ENCODE assay signal across 9 cellular contexts in the genomic region with DNA sequence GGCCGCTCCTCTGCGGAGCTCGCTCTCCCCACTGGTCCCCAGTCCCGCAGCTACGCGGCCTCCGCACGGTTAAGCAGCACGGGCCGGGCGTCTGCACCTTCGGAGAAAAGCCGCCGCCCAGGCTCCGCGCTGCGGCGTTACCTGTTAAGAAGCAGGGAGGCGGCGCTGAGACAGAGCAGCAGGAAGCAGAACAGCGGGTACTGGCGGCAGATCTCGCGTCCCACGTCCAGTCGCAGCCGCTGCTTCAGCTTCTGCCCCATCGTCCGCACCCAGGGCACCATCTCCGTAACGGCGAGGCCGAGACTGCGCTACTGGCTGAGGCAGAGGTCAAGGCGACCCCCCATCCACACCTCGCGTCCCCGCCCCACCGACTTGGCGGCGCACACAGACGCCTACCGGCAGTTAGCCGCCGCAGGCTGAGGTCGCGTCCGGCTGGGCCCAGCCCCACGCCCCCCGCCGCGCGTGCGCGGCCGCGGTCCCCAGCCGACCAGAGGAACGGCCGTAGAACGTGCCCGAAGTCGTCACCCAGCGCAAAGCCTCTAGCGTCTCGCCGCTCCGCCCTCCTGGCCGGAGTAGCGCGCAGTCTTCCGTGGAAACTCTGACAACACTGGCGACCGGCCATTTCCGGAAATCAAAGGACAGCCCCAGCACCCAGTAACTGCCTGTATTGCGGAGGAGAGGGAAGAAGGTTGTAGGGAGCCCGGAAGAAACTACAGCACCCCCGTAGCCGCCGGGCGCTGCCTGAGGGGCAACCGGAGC. TPM values are rescaled to one million over a fixed set of nuclear protein-coding genes. Genes with fewer than 3 reads are reported as not detected.
DNase-seq lines count a peak whose midpoint lies in the region; ATAC-seq, FAIRE-seq and TF ChIP-seq lines count a peak whose summit lies in the region.
"Had no signal": no experiment of that assay in that cellular context is flagged by ENCODE, and none has a peak within 500 bp of the region (broad histone marks: within the 10 kb centered on the region; RNA-seq: fewer than 3 reads in every experiment).

A gene with protein sequence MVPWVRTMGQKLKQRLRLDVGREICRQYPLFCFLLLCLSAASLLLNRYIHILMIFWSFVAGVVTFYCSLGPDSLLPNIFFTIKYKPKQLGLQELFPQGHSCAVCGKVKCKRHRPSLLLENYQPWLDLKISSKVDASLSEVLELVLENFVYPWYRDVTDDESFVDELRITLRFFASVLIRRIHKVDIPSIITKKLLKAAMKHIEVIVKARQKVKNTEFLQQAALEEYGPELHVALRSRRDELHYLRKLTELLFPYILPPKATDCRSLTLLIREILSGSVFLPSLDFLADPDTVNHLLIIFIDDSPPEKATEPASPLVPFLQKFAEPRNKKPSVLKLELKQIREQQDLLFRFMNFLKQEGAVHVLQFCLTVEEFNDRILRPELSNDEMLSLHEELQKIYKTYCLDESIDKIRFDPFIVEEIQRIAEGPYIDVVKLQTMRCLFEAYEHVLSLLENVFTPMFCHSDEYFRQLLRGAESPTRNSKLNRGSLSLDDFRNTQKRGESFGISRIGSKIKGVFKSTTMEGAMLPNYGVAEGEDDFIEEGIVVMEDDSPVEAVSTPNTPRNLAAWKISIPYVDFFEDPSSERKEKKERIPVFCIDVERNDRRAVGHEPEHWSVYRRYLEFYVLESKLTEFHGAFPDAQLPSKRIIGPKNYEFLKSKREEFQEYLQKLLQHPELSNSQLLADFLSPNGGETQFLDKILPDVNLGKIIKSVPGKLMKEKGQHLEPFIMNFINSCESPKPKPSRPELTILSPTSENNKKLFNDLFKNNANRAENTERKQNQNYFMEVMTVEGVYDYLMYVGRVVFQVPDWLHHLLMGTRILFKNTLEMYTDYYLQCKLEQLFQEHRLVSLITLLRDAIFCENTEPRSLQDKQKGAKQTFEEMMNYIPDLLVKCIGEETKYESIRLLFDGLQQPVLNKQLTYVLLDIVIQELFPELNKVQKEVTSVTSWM (minus strand): TSS at position 421 of the 759 bp plus-strand sequence. CDS start 140 bp downstream, at position 281.

- peaks cover 44% of the 10 kb centered on the region for H3K79me2 ChIP-seq in smooth muscle cell (ENCODE audit: low read depth)

- POLR2A ChIA-PET in WTC11 (lab: Charles Lee): interaction anchor here (0.6 to 2.2 kb wide), 6 partner anchors 8 to 144 kb away, joined by 3 to 19 read pairs (median 4); a partner anchor contains a TSS

- peaks cover 16% of the 10 kb centered on the region for H3K4me1 Mint-ChIP-seq in WTC11

- whole genome bisulfite sequencing in smooth muscle cell (ENCODE audit: low lambda C conversion rate): 1% methylated on average over 80 of the region's 82 CpGs

- H3K4me1 ChIP-seq in smooth muscle cell (ENCODE audit: low read depth): peaks cover 15% of the 10 kb centered on the region

- peaks cover 18% of the 10 kb centered on the region for H3K27me3 Mint-ChIP-seq in WTC11 (ENCODE audit: low read depth)

- peaks cover 7% of the 10 kb centered on the region for H3K36me3 Mint-ChIP-seq in WTC11

- H4K20me1 ChIP-seq in smooth muscle cell (ENCODE audit: low read depth): peaks cover 18% of the 10 kb centered on the region

- H3K36me3 ChIP-seq in bronchial epithelial cell (ENCODE audit: control insufficient read depth, insufficient read depth, low read length) (no peaks in the 10 kb centered on the region), smooth muscle cell (ENCODE audit: low read depth) (no peaks in the 10 kb centered on the region)

- DNase-seq in AG08396 (ENCODE audit: low spot score) (peak; percentile 97), NCI-H2227 (lab: John Stamatoyannopoulos, UW; ENCODE audit: unreplicated experiment) (peak; percentile 88), WTC11 (ENCODE audit: low spot score) (peak; percentile 75), bronchial epithelial cell (ENCODE audit: low read depth) (peak; percentile 86), iPS-NIHi7 (ENCODE audit: extremely low spot score) (peak; percentile 80), smooth muscle cell (lab: John Stamatoyannopoulos, UW; ENCODE audit: unreplicated experiment) (peak; percentile 82)

- H3K9me3 Mint-ChIP-seq in WTC11: peaks cover 10% of the 10 kb centered on the region

- TF ChIP-seq CTCF in WTC11 (IDR thresholded peaks at IDR 0.05) (no peak), bronchial epithelial cell (IDR thresholded peaks at IDR 0.05; ENCODE audit: insufficient read depth, low read length, severe bottlenecking) (no peak), smooth muscle cell (IDR thresholded peaks at IDR 0.05; ENCODE audit: borderline replicate concordance, insufficient read depth, poor library complexity, severe bottlenecking) (no peak)

- no peaks in the 10 kb centered on the region for H3K9me3 ChIP-seq in smooth muscle cell (replicated peaks; ENCODE audit: low read depth)

- no peaks in the 10 kb centered on the region for H3K27me3 ChIP-seq in bronchial epithelial cell (ENCODE audit: control insufficient read depth, insufficient read depth, low read length)
- H3K27me3 ChIP-seq in smooth muscle cell (ENCODE audit: low read depth): no peaks in the 10 kb centered on the region

- H3K27ac ChIP-seq in smooth muscle cell (ENCODE audit: low read depth): peak within 1 kb of the TSS; percentile 95

- ATAC-seq in GM18873 (IDR thresholded peaks at IDR 0.05; ENCODE audit: low FRiP score, unreplicated experiment) (peak; percentile 93), HG03135 (IDR thresholded peaks at IDR 0.05; ENCODE audit: unreplicated experiment) (peak; percentile 92), WTC11 (peak; percentile 79)

- FAIRE-seq in bronchial epithelial cell (lab: Jason Lieb, UNC): no peak
- FAIRE-seq: TTC549 had no signal

- peaks cover 8% of the 10 kb centered on the region for H3F3A ChIP-seq in smooth muscle cell (ENCODE audit: low read depth)

- H3K4me2 ChIP-seq in smooth muscle cell: peak within 1 kb of the TSS; percentile 93

- peak within 1 kb of the TSS; percentile 89 for H3K9ac ChIP-seq in smooth muscle cell (ENCODE audit: low read depth)

- H2AFZ ChIP-seq in smooth muscle cell (ENCODE audit: low read depth): peak within 1 kb of the TSS; percentile 57

- CTCF ChIA-PET in WTC11 (lab: Charles Lee): interaction anchor here (0.7 to 1.5 kb wide), 4 partner anchors 13 to 819 kb away, joined by 3 to 5 read pairs (median 4); a partner anchor contains a TSS

- H3K4me3 ChIP-seq in bronchial epithelial cell (ENCODE audit: low read depth, low read length) (peak within 1 kb of the TSS; percentile 90), smooth muscle cell (peak within 1 kb of the TSS; percentile 77)

- peak within 1 kb of the TSS; percentile 96 for H3K4me3 Mint-ChIP-seq in WTC11

- H3K27ac Mint-ChIP-seq in WTC11: peak within 1 kb of the TSS; percentile 97

TF ChIP-seq in WTC11, 78 proteins besides CTCF, POLR2A, EP300 and RAD21 (continues in another document):
- no peak for TF ChIP-seq ZNF396 (CRISPR knock-in tag; IDR thresholded peaks at IDR 0.05; ENCODE audit: borderline replicate concordance)
- TF ChIP-seq NR1H2 (CRISPR knock-in tag; IDR thresholded peaks at IDR 0.05): no peak
- TF ChIP-seq ATF1 (CRISPR knock-in tag; IDR thresholded peaks at IDR 0.05): 0 out of 2 replicates have a peak, but pooled peaks have one; percentile 29
- TF ChIP-seq, protein P1, sequence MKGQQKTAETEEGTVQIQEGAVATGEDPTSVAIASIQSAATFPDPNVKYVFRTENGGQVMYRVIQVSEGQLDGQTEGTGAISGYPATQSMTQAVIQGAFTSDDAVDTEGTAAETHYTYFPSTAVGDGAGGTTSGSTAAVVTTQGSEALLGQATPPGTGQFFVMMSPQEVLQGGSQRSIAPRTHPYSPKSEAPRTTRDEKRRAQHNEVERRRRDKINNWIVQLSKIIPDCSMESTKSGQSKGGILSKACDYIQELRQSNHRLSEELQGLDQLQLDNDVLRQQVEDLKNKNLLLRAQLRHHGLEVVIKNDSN (CRISPR knock-in tag; IDR thresholded peaks at IDR 0.05): no peak
- TF ChIP-seq ZNF423 (CRISPR knock-in tag; IDR thresholded peaks at IDR 0.05): no peak
- TF ChIP-seq KAT7 (CRISPR knock-in tag; IDR thresholded peaks at IDR 0.05; ENCODE audit: borderline replicate concordance): peak; percentile 65; the same call in 1 of the 2 replicates
- TF ChIP-seq ZNF138 (CRISPR knock-in tag; conservative IDR thresholded peaks at IDR 0.05): peak; percentile 55; the same call in 1 of the 2 replicates
- no peak for TF ChIP-seq SMAD4 (CRISPR knock-in tag; IDR thresholded peaks at IDR 0.05)
- TF ChIP-seq TCF7 (CRISPR knock-in tag; IDR thresholded peaks at IDR 0.05; ENCODE audit: low read depth): peak; percentile 86; the same call in 1 of the 2 replicates
- TF ChIP-seq, protein P2, sequence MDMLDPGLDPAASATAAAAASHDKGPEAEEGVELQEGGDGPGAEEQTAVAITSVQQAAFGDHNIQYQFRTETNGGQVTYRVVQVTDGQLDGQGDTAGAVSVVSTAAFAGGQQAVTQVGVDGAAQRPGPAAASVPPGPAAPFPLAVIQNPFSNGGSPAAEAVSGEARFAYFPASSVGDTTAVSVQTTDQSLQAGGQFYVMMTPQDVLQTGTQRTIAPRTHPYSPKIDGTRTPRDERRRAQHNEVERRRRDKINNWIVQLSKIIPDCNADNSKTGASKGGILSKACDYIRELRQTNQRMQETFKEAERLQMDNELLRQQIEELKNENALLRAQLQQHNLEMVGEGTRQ (CRISPR knock-in tag; IDR thresholded peaks at IDR 0.05): no peak
- TF ChIP-seq, protein P3, sequence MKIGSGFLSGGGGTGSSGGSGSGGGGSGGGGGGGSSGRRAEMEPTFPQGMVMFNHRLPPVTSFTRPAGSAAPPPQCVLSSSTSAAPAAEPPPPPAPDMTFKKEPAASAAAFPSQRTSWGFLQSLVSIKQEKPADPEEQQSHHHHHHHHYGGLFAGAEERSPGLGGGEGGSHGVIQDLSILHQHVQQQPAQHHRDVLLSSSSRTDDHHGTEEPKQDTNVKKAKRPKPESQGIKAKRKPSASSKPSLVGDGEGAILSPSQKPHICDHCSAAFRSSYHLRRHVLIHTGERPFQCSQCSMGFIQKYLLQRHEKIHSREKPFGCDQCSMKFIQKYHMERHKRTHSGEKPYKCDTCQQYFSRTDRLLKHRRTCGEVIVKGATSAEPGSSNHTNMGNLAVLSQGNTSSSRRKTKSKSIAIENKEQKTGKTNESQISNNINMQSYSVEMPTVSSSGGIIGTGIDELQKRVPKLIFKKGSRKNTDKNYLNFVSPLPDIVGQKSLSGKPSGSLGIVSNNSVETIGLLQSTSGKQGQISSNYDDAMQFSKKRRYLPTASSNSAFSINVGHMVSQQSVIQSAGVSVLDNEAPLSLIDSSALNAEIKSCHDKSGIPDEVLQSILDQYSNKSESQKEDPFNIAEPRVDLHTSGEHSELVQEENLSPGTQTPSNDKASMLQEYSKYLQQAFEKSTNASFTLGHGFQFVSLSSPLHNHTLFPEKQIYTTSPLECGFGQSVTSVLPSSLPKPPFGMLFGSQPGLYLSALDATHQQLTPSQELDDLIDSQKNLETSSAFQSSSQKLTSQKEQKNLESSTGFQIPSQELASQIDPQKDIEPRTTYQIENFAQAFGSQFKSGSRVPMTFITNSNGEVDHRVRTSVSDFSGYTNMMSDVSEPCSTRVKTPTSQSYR (CRISPR knock-in tag; IDR thresholded peaks at IDR 0.05): no peak
- TF ChIP-seq NFATC4 (CRISPR knock-in tag; IDR thresholded peaks at IDR 0.05): no peak
- no peak for TF ChIP-seq HMGA2 (CRISPR knock-in tag; IDR thresholded peaks at IDR 0.05)

RNA-seq across cellular contexts. Expression of the gene that starts here (rescaled TPM):
- 34.3 to 42.6 TPM (median 36.4 TPM) in 3 replicates for total RNA-seq in WTC11 (2021)
- total RNA-seq in bronchial epithelial cell: 99.6 and 119 TPM in 2 replicates
- 123 and 134 TPM in 2 replicates for total RNA-seq in smooth muscle cell
- polyA plus RNA-seq in smooth muscle cell: 50.8 and 53.0 TPM in 2 replicates

Comparison
In these comparisons a context has a peak if more than half of its experiments do, and no peak if none do; other contexts are left out.
1. Peak in every context shown above with its lines: DNase-seq, ATAC-seq, H3K4me3 ChIP-seq and H3K27ac ChIP-seq.